In the genomic region with DNA sequence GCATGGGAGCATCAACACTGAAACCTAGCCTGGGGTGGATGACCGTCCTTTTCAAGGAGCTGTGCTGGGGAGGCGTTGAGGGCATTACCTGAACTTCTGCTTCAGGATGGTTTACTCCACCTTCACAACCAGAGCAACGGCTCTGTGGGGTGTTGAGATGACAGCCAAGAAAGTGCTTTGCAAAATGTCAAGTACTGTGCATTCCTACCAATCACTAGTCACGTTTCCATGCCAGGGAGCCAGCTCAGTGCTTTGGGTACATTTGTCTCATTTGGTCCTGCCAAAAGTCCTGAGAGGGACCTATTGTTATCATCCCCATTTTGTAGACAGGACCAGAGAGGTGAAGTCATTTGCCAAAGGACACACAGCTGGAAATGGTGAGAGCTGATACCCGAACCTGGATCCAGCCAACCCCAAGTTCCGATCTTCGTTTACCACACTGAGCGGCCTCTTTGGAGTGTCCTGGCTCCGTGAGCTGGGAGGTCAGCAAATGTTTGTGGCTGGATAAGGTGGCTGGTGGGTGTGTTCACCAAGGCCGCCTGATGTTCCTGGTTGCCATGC, we compare ENCODE assay signal across 1 cellular context.
TF ChIP-seq lines count a peak whose summit lies in the region.

No MANE protein-coding gene starts in this region.

TF ChIP-seq in HepG2, 621 proteins besides CTCF, POLR2A, EP300 and RAD21 (continued from another document):
- TF ChIP-seq, protein P1, sequence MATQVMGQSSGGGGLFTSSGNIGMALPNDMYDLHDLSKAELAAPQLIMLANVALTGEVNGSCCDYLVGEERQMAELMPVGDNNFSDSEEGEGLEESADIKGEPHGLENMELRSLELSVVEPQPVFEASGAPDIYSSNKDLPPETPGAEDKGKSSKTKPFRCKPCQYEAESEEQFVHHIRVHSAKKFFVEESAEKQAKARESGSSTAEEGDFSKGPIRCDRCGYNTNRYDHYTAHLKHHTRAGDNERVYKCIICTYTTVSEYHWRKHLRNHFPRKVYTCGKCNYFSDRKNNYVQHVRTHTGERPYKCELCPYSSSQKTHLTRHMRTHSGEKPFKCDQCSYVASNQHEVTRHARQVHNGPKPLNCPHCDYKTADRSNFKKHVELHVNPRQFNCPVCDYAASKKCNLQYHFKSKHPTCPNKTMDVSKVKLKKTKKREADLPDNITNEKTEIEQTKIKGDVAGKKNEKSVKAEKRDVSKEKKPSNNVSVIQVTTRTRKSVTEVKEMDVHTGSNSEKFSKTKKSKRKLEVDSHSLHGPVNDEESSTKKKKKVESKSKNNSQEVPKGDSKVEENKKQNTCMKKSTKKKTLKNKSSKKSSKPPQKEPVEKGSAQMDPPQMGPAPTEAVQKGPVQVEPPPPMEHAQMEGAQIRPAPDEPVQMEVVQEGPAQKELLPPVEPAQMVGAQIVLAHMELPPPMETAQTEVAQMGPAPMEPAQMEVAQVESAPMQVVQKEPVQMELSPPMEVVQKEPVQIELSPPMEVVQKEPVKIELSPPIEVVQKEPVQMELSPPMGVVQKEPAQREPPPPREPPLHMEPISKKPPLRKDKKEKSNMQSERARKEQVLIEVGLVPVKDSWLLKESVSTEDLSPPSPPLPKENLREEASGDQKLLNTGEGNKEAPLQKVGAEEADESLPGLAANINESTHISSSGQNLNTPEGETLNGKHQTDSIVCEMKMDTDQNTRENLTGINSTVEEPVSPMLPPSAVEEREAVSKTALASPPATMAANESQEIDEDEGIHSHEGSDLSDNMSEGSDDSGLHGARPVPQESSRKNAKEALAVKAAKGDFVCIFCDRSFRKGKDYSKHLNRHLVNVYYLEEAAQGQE (IDR thresholded peaks at IDR 0.05; ENCODE audit: borderline replicate concordance in 1 of 2, low read depth in 1 of 2, low read length in 2 of 2): no peak
- TF ChIP-seq HOXA3 (CRISPR knock-in tag; IDR thresholded peaks at IDR 0.05): no peak
TF ChIP-seq in HepG2: peak in this region for 1.
